21 cellular contexts compared by ENCODE assay signal in genomic region chr2:217734999-217735398, GRCh38.
DNase-seq lines count a peak whose midpoint lies in the region; ATAC-seq, FAIRE-seq and TF ChIP-seq lines count a peak whose summit lies in the region.
"Had no signal": no experiment of that assay in that cellular context is flagged by ENCODE, and none has a peak within 500 bp of the region (broad histone marks: within the 10 kb centered on the region; RNA-seq: fewer than 3 reads in every experiment).

No MANE protein-coding gene starts in this region.

- no peak for TF ChIP-seq POLR2A in GM12891 (IDR thresholded peaks at IDR 0.05; ENCODE audit: low read depth, low read length)

- no peaks in the 10 kb centered on the region for H3K27me3 ChIP-seq in subcutaneous abdominal adipose tissue (ENCODE audit: control insufficient read depth in 5 of 5, insufficient read depth in 4 of 5, low read length in 5 of 5)
- H3K27me3 ChIP-seq: BE2C, Peyer's patch had no signal

- FAIRE-seq in GM12891 (lab: Jason Lieb, UNC) = peak; percentile 20
- FAIRE-seq: A549, G401.6, GM18507, GM19239, H1 had no signal

- peak overlapping the region; percentile 93 for H3K27ac ChIP-seq in subcutaneous abdominal adipose tissue (ENCODE audit: low read depth, low read length)
- H3K27ac ChIP-seq: A549 had no signal

- peaks cover 5% of the 10 kb centered on the region for H3K27me3 Mint-ChIP-seq in activated naive CD4-positive, alpha-beta T cell treated with anti-CD3 and anti-CD28 coated beads, Interleukin-2, amount 10 ng/mL, durations not matched to agents 7 days and 5 days
- H3K27me3 Mint-ChIP-seq in activated T-helper 17 cell treated with anti-CD3 and anti-CD28 coated beads, Interleukin-2, amount 50 U/mL, for 72 hours = peaks cover 5% of the 10 kb centered on the region
- H3K27me3 Mint-ChIP-seq in T-helper 17 cell = peaks cover 16% of the 10 kb centered on the region

- H3K36me3 Mint-ChIP-seq in activated naive CD4-positive, alpha-beta T cell treated with anti-CD3 and anti-CD28 coated beads, Interleukin-2, amount 10 ng/mL, durations not matched to agents 7 days and 5 days = no peaks in the 10 kb centered on the region
- H3K36me3 Mint-ChIP-seq in activated T-helper 17 cell treated with anti-CD3 and anti-CD28 coated beads, Interleukin-2, amount 50 U/mL, for 72 hours (ENCODE audit: low read depth) = no peaks in the 10 kb centered on the region
- H3K36me3 Mint-ChIP-seq in T-helper 17 cell (ENCODE audit: low read depth) = peaks cover 9% of the 10 kb centered on the region

- H3K9me3 Mint-ChIP-seq in activated naive CD4-positive, alpha-beta T cell treated with anti-CD3 and anti-CD28 coated beads, Interleukin-2, amount 10 ng/mL, durations not matched to agents 7 days and 5 days = no peaks in the 10 kb centered on the region
- no peaks in the 10 kb centered on the region for H3K9me3 Mint-ChIP-seq in activated T-helper 17 cell treated with anti-CD3 and anti-CD28 coated beads, Interleukin-2, amount 50 U/mL, for 72 hours

- H3K4me3 Mint-ChIP-seq in activated naive CD4-positive, alpha-beta T cell treated with anti-CD3 and anti-CD28 coated beads, Interleukin-2, amount 10 ng/mL, durations not matched to agents 7 days and 5 days = no peak overlapping the region
- no peak overlapping the region for H3K4me3 Mint-ChIP-seq in activated T-helper 17 cell treated with anti-CD3 and anti-CD28 coated beads, Interleukin-2, amount 50 U/mL, for 72 hours
- H3K4me3 Mint-ChIP-seq in T-helper 17 cell = no peak overlapping the region

- DNase-seq in activated naive CD4-positive, alpha-beta T cell treated with anti-CD3 and anti-CD28 coated beads, Interleukin-2, amount 10 ng/mL, durations not matched to agents 7 days and 5 days = peak; percentile 31
- DNase-seq in activated naive CD4-positive, alpha-beta T cell (lab: John Stamatoyannopoulos, UW) = no peak
- DNase-seq in GM12891 (ENCODE audit: insufficient read length, low spot score) = no peak
- DNase-seq in T-helper 17 cell = no peak
- DNase-seq: BE2C, IMR-90, NCI-H1694, NCI-H2081, NCI-H2171, NCI-H345, NCI-H524 treated with DMSO at 0.1 percent for 48 hours, Peyer's patch had no signal

- CTCF ChIA-PET in activated naive CD4-positive, alpha-beta T cell treated with anti-CD3 and anti-CD28 coated beads, Interleukin-2, amount 10 ng/mL, durations not matched to agents 7 days and 5 days (lab: Charles Lee) = no interaction called here

- no peak overlapping the region for H3K4me3 ChIP-seq in subcutaneous abdominal adipose tissue (ENCODE audit: low read depth in 1 of 5, low read length in 5 of 5)
- H3K4me3 ChIP-seq: A549, Peyer's patch had no signal

- peak; percentile 35 for ATAC-seq in activated T-helper 17 cell treated with anti-CD3 and anti-CD28 coated beads, Interleukin-2, amount 50 U/mL, for 72 hours (replicated peaks)
- no peak for ATAC-seq in T-helper 17 cell
- no peak for ATAC-seq in HG02938 (IDR thresholded peaks at IDR 0.05; ENCODE audit: unreplicated experiment)
- ATAC-seq: A549, HCT116 had no signal

- peaks cover 12 to 80% (median 74%) of the 10 kb centered on the region in 5 donors for H3K4me1 ChIP-seq in subcutaneous abdominal adipose tissue (ENCODE audit: control insufficient read depth in 5 of 5, insufficient read depth in 5 of 5, low read length in 5 of 5)
- H3K4me1 ChIP-seq: A549, Peyer's patch had no signal

- peaks cover 0 to 54% (median 18%) of the 10 kb centered on the region in 5 donors for H3K36me3 ChIP-seq in subcutaneous abdominal adipose tissue (ENCODE audit: control insufficient read depth in 5 of 5, insufficient read depth in 5 of 5, low read length in 5 of 5)
- H3K36me3 ChIP-seq: BE2C, Peyer's patch had no signal

- H3K4me1 Mint-ChIP-seq in activated naive CD4-positive, alpha-beta T cell treated with anti-CD3 and anti-CD28 coated beads, Interleukin-2, amount 10 ng/mL, durations not matched to agents 7 days and 5 days = peaks cover 11% of the 10 kb centered on the region
- H3K4me1 Mint-ChIP-seq in activated T-helper 17 cell treated with anti-CD3 and anti-CD28 coated beads, Interleukin-2, amount 50 U/mL, for 72 hours = peaks cover 13% of the 10 kb centered on the region
- peaks cover 12% of the 10 kb centered on the region for H3K4me1 Mint-ChIP-seq in T-helper 17 cell

- no peak overlapping the region for H3K27ac Mint-ChIP-seq in activated naive CD4-positive, alpha-beta T cell treated with anti-CD3 and anti-CD28 coated beads, Interleukin-2, amount 10 ng/mL, durations not matched to agents 7 days and 5 days
- no peak overlapping the region for H3K27ac Mint-ChIP-seq in activated T-helper 17 cell treated with anti-CD3 and anti-CD28 coated beads, Interleukin-2, amount 50 U/mL, for 72 hours
- no peak overlapping the region for H3K27ac Mint-ChIP-seq in T-helper 17 cell

- H3K9me3 ChIP-seq in subcutaneous abdominal adipose tissue (ENCODE audit: control insufficient read depth in 5 of 5, low read length in 5 of 5) (no peaks in the 10 kb centered on the region), T-helper 17 cell (ENCODE audit: control insufficient read depth, low read length, poor library complexity, severe bottlenecking) (no peaks in the 10 kb centered on the region)
- H3K9me3 ChIP-seq: A549, BE2C, Peyer's patch had no signal

- H3K9ac ChIP-seq in subcutaneous abdominal adipose tissue (ENCODE audit: low read length in 5 of 5) = no peak overlapping the region

TF ChIP-seq in GM12891, 5 proteins besides CTCF, POLR2A, EP300 and RAD21:
- TF ChIP-seq SPI1 (IDR thresholded peaks at IDR 0.05; ENCODE audit: low read depth, low read length) = no peak
- TF ChIP-seq TAF1 (IDR thresholded peaks at IDR 0.05; ENCODE audit: low read depth, low read length) = no peak
- TF ChIP-seq POU2F2 (IDR thresholded peaks at IDR 0.05; ENCODE audit: low read depth, low read length) = no peak
- no peak for TF ChIP-seq POLR2AphosphoS5 (IDR thresholded peaks at IDR 0.05; ENCODE audit: low read depth, low read length)
- TF ChIP-seq PAX5 (IDR thresholded peaks at IDR 0.05; ENCODE audit: insufficient read depth, low read length, severe bottlenecking) = no peak
